ENCODE assay signal across 19 cellular contexts in genomic region chr16:65413861-65414260, GRCh38.
DNase-seq lines count a peak whose midpoint lies in the region; ATAC-seq and TF ChIP-seq lines count a peak whose summit lies in the region.
"Had no signal": no experiment of that assay in that cellular context is flagged by ENCODE, and none has a peak within 500 bp of the region (broad histone marks: within the 10 kb centered on the region; RNA-seq: fewer than 3 reads in every experiment).

No MANE protein-coding gene starts in this region.

- no peaks in the 10 kb centered on the region for H3K9me2 ChIP-seq in OCI-LY7 (ENCODE audit: insufficient read depth, low read length)

- H4K20me1 ChIP-seq in mammary epithelial cell (ENCODE audit: insufficient read depth, low read length), result no peaks in the 10 kb centered on the region
- H4K20me1 ChIP-seq in smooth muscle cell (ENCODE audit: low read depth), result no peaks in the 10 kb centered on the region
- H4K20me1 ChIP-seq in OCI-LY7 (ENCODE audit: insufficient read depth, low read length), result no peaks in the 10 kb centered on the region

- in situ Hi-C loops in mammary epithelial cell (cut with MboI; ENCODE audit: low sequenced_read_pairs in 2 of 2), result no loop called here

- BruUV-seq in mammary epithelial cell (replicated peaks; lab: Mats Ljungman, UMichigan) (no TSS peak), OCI-LY7 (replicated peaks; lab: Mats Ljungman, UMichigan) (no TSS peak)

- 87% methylated on average over 2 of the region's 2 CpGs for WGBS in mammary epithelial cell (ENCODE audit: low coverage, missing lambda C conversion rate)
- WGBS in smooth muscle cell (ENCODE audit: low lambda C conversion rate), result 82% methylated on average over 2 of the region's 2 CpGs

- DNase-seq in mammary epithelial cell (no peak), breast epithelium (ENCODE audit: low spot score in 2 of 2) (no peak), adipocyte (ENCODE audit: low read depth) (peak; percentile 45), fibroblast of peridontal ligament (ENCODE audit: extremely low read depth) (peak; percentile 50), smooth muscle cell (lab: John Stamatoyannopoulos, UW; ENCODE audit: unreplicated experiment) (no peak), NCI-H524 (lab: John Stamatoyannopoulos, UW) (no peak), OCI-LY7 (ENCODE audit: low spot score) (no peak)
- DNase-seq: 8988T; BE2C; CD8-positive, alpha-beta memory T cell; H9; Karpas-422; NCI-H1417 treated with DMSO at 0.1 percent for 48 hours; NCI-H1930; NCI-H2171; NCI-H69; Right ventricle myocardium superior had no signal

- no peak for ATAC-seq in HG03280 (IDR thresholded peaks at IDR 0.05; ENCODE audit: unreplicated experiment)

- CTCF ChIA-PET in mammary epithelial cell (lab: Charles Lee; ENCODE audit: low non-redundant PET), result no interaction called here
- CTCF ChIA-PET in OCI-LY7 (lab: Charles Lee; ENCODE audit: unreplicated experiment), result no interaction called here

- intact Hi-C loops in mammary epithelial cell (cut with micrococcal nuclease) (loop anchor here (10.0 kb wide), 1 partner anchor 251 kb away; no protein-coding TSS in a partner anchor), breast epithelium (cut with DNase I; ENCODE audit: low total_unique reads) (no loop called here), OCI-LY7 (cut with micrococcal nuclease; ENCODE audit: unreplicated experiment) (no loop called here)

- H3K4me2 ChIP-seq in mammary epithelial cell (ENCODE audit: insufficient read depth, low read depth, low read length), result peak overlapping the region; percentile 50
- peak overlapping the region; percentile 53 for H3K4me2 ChIP-seq in smooth muscle cell
- no peak overlapping the region for H3K4me2 ChIP-seq in OCI-LY7 (ENCODE audit: low read length)

- dilution Hi-C loops in mammary epithelial cell (cut with HindIII; ENCODE audit: low sequenced_read_pairs), result no loop called here

- H3K79me2 ChIP-seq in mammary epithelial cell (ENCODE audit: insufficient read depth, low read length) (no peaks in the 10 kb centered on the region), smooth muscle cell (ENCODE audit: low read depth) (no peaks in the 10 kb centered on the region), OCI-LY7 (ENCODE audit: insufficient read depth, low read depth, low read length) (no peaks in the 10 kb centered on the region)

- TF ChIP-seq CTCF in mammary epithelial cell (conservative IDR thresholded peaks at IDR 0.05 in 1 of 2, IDR thresholded peaks at IDR 0.05 in 1 of 2; ENCODE audit: extremely low read depth in 1 of 2, insufficient read depth in 1 of 2, low read depth in 1 of 2, low read length in 2 of 2) (no peak), breast epithelium (IDR thresholded peaks at IDR 0.05) (no peak), smooth muscle cell (IDR thresholded peaks at IDR 0.05; ENCODE audit: borderline replicate concordance, insufficient read depth, poor library complexity, severe bottlenecking) (no peak), OCI-LY7 (conservative IDR thresholded peaks at IDR 0.05; ENCODE audit: low read length) (no peak)

- peaks cover 46% of the 10 kb centered on the region for H3F3A ChIP-seq in smooth muscle cell (ENCODE audit: low read depth)

- H2AFZ ChIP-seq in mammary epithelial cell (ENCODE audit: low read depth, low read length) (no peak overlapping the region), smooth muscle cell (ENCODE audit: low read depth) (no peak overlapping the region), OCI-LY7 (ENCODE audit: low read length) (no peak overlapping the region)

- peaks cover 44% of the 10 kb centered on the region for H3K4me1 ChIP-seq in mammary epithelial cell (ENCODE audit: insufficient read depth, low read length)
- no peaks in the 10 kb centered on the region for H3K4me1 ChIP-seq in breast epithelium
- peaks cover 15% of the 10 kb centered on the region for H3K4me1 ChIP-seq in adipocyte (ENCODE audit: control insufficient read depth, insufficient read depth, low read length)
- peaks cover 32% of the 10 kb centered on the region for H3K4me1 ChIP-seq in smooth muscle cell (ENCODE audit: low read depth)
- H3K4me1 ChIP-seq in OCI-LY7 (ENCODE audit: insufficient read depth, low read length, poor library complexity, severe bottlenecking), result no peaks in the 10 kb centered on the region

- H3K36me3 ChIP-seq in mammary epithelial cell (ENCODE audit: insufficient read depth, low read length) (no peaks in the 10 kb centered on the region), breast epithelium (no peaks in the 10 kb centered on the region), adipocyte (ENCODE audit: control insufficient read depth, insufficient read depth, low read length, severe bottlenecking) (no peaks in the 10 kb centered on the region), smooth muscle cell (ENCODE audit: low read depth) (no peaks in the 10 kb centered on the region), OCI-LY7 (ENCODE audit: insufficient read depth, low read length) (no peaks in the 10 kb centered on the region)
- H3K36me3 ChIP-seq: BE2C had no signal

- H3K9ac ChIP-seq in mammary epithelial cell (ENCODE audit: insufficient read depth, low read length) (no peak overlapping the region), adipocyte (ENCODE audit: low read length) (no peak overlapping the region), smooth muscle cell (ENCODE audit: low read depth) (no peak overlapping the region)

- H3K27me3 ChIP-seq in mammary epithelial cell (ENCODE audit: insufficient read depth, low read length) (no peaks in the 10 kb centered on the region), breast epithelium (no peaks in the 10 kb centered on the region), adipocyte (replicated peaks; ENCODE audit: control insufficient read depth, insufficient read depth, low read length) (no peaks in the 10 kb centered on the region), smooth muscle cell (ENCODE audit: low read depth) (no peaks in the 10 kb centered on the region)
- H3K27me3 ChIP-seq: BE2C had no signal

- POLR2A ChIA-PET in OCI-LY7 (lab: Charles Lee), result no interaction called here

- H3K9me3 ChIP-seq in mammary epithelial cell (replicated peaks; ENCODE audit: insufficient read depth, low read length) (no peaks in the 10 kb centered on the region), breast epithelium (no peaks in the 10 kb centered on the region), adipocyte (ENCODE audit: control insufficient read depth, low read length) (no peaks in the 10 kb centered on the region), smooth muscle cell (replicated peaks; ENCODE audit: low read depth) (no peaks in the 10 kb centered on the region), OCI-LY7 (ENCODE audit: low read length) (no peaks in the 10 kb centered on the region)
- H3K9me3 ChIP-seq: BE2C had no signal

- H3K4me3 ChIP-seq in mammary epithelial cell (replicated peaks in 1 of 3; ENCODE audit: insufficient read depth in 1 of 3, low read depth in 2 of 3, low read length in 3 of 3) (no peak overlapping the region), breast epithelium (no peak overlapping the region), adipocyte (ENCODE audit: low read length) (no peak overlapping the region), smooth muscle cell (no peak overlapping the region), OCI-LY7 (ENCODE audit: low read depth, low read length, poor library complexity, severe bottlenecking) (no peak overlapping the region)
- H3K4me3 ChIP-seq: SK-N-MC had no signal

- TF ChIP-seq POLR2A in breast epithelium (IDR thresholded peaks at IDR 0.05), result no peak

- no peak overlapping the region for H3K27ac ChIP-seq in mammary epithelial cell (ENCODE audit: insufficient read depth, low read depth, low read length)
- no peak overlapping the region for H3K27ac ChIP-seq in breast epithelium
- H3K27ac ChIP-seq in smooth muscle cell (ENCODE audit: low read depth), result peak overlapping the region; percentile 89
- no peak overlapping the region for H3K27ac ChIP-seq in OCI-LY7 (ENCODE audit: low read depth, low read length, poor library complexity, severe bottlenecking)
- H3K27ac ChIP-seq: SK-N-MC had no signal

Comparison
In these comparisons a context has a peak if more than half of its experiments do, and no peak if none do; other contexts are left out.
1. DNase-seq: peak in adipocyte (single experiment) and fibroblast of peridontal ligament (single experiment); none in mammary epithelial cell (single experiment), breast epithelium (0 of 2), smooth muscle cell (single experiment), NCI-H524 (0 of 2) and OCI-LY7 (single experiment).